8 cellular contexts compared by ENCODE assay signal in genomic region chr20:23350007-23350854, GRCh38. TPM values are rescaled to one million over a fixed set of nuclear protein-coding genes. Genes with fewer than 3 reads are reported as not detected.
DNase-seq lines count a peak whose midpoint lies in the region; ATAC-seq, FAIRE-seq and TF ChIP-seq lines count a peak whose summit lies in the region.

Gene NXT1, plus strand, starts transcription at chr20:23350791. Its CDS starts 3,251 bp downstream, at chr20:23354042.

- 0 out of 2 replicates have a peak, but pooled peaks have one; percentile 5 for TF ChIP-seq CTCF in Loucy (conservative IDR thresholded peaks at IDR 0.05; ENCODE audit: low read length)
- TF ChIP-seq CTCF in fibroblast of mammary gland (conservative IDR thresholded peaks at IDR 0.05; ENCODE audit: control insufficient read depth, insufficient read depth, low read depth, low read length): no peak
- no peak for TF ChIP-seq CTCF in natural killer cell (IDR thresholded peaks at IDR 0.05)

- peak within 1 kb of the TSS; percentile 85 for H2AFZ ChIP-seq in Loucy (ENCODE audit: low read length)

- no peaks in the 10 kb centered on the region for H3K27me3 ChIP-seq in Loucy (ENCODE audit: insufficient read depth, low read length, poor library complexity, severe bottlenecking)

- no peaks in the 10 kb centered on the region for H3K9me3 Mint-ChIP-seq in natural killer cell

- H3K4me1 ChIP-seq in Loucy (ENCODE audit: insufficient read depth, low read length, poor library complexity, severe bottlenecking): peaks cover 36% of the 10 kb centered on the region

- peak within 1 kb of the TSS; percentile 98 for H3K4me3 Mint-ChIP-seq in natural killer cell

- H3K36me3 Mint-ChIP-seq in natural killer cell: no peaks in the 10 kb centered on the region

- peak; percentile 78 to 92 (median 81) for ATAC-seq in natural killer cell

- no peaks in the 10 kb centered on the region for H3K9me3 ChIP-seq in Loucy (ENCODE audit: insufficient read depth, low read depth, low read length)

- no peak for FAIRE-seq in H54 (lab: Jason Lieb, UNC)

- peak within 1 kb of the TSS; percentile 79 for H3K4me2 ChIP-seq in Loucy (ENCODE audit: low read depth, low read length, poor library complexity, severe bottlenecking)

- peaks cover 10% of the 10 kb centered on the region; the same call in 1 of the 2 replicates for H3K36me3 ChIP-seq in Loucy (ENCODE audit: insufficient read depth, low read length)

- TF ChIP-seq POLR2A in H54 (IDR thresholded peaks at IDR 0.05; ENCODE audit: low read depth, low read length) (peak; percentile 68; the same call in 1 of the 2 replicates), Raji (IDR thresholded peaks at IDR 0.05; ENCODE audit: insufficient read depth, low read depth, low read length) (peak; percentile 78)

- H3K4me3 ChIP-seq in Loucy (ENCODE audit: low read length, poor library complexity, severe bottlenecking) (peak within 1 kb of the TSS; percentile 83), fibroblast of mammary gland (ENCODE audit: control insufficient read depth, low read depth, low read length) (peak within 1 kb of the TSS; percentile 76)

- no peaks in the 10 kb centered on the region for H3F3A ChIP-seq in Loucy (ENCODE audit: low read depth)

- peak within 1 kb of the TSS; percentile 93 for H3K9ac ChIP-seq in Loucy (ENCODE audit: low read depth, low read length, poor library complexity, severe bottlenecking)

- H3K9me2 ChIP-seq in Loucy (replicated peaks; ENCODE audit: low read depth, low read length): no peaks in the 10 kb centered on the region

- peak; percentile 99 for DNase-seq in EL
- peak; percentile 84 for DNase-seq in H54 (ENCODE audit: insufficient read length, low spot score)
- DNase-seq in activated T-helper 9 cell treated with anti-CD3 and anti-CD28 coated beads, Interleukin-2, amount 50 U/mL, for 16 hours (ENCODE audit: low read depth): peak; percentile 94
- DNase-seq in fibroblast of mammary gland (ENCODE audit: low read depth): peak; percentile 98
- peak; percentile 95 for DNase-seq in natural killer cell
- peak; percentile 94 for DNase-seq in stimulated activated naive CD4-positive, alpha-beta T cell treated with Interleukin-2 at 50 U/mL for 16 hours (lab: John Stamatoyannopoulos, UW)

- no peaks in the 10 kb centered on the region for H3K27me3 Mint-ChIP-seq in natural killer cell (ENCODE audit: low read depth in 2 of 2)

- H4K20me1 ChIP-seq in Loucy (ENCODE audit: insufficient read depth, low read length, poor library complexity, severe bottlenecking): peaks cover 35% of the 10 kb centered on the region

- H3K79me2 ChIP-seq in Loucy (ENCODE audit: insufficient read depth, low read length): peaks cover 51% of the 10 kb centered on the region

- H3K4me1 Mint-ChIP-seq in natural killer cell: peaks cover 26% of the 10 kb centered on the region in 2 donors

- intact Hi-C loops in natural killer cell (cut with micrococcal nuclease): loop anchor here (1.0 to 2.0 kb wide), 4 partner anchors 8 to 107 kb away; partner anchors contain the start of genes GZF1 and NAPB

- H3K27ac Mint-ChIP-seq in natural killer cell: peak within 1 kb of the TSS; percentile 100

RNA-seq across cellular contexts. Expression of gene NXT1, which starts in this region (rescaled TPM):
- 10 to 100 TPM; 47.4 to 61.8 (median 56.3) TPM for total RNA-seq in natural killer cell

Comparison
In these comparisons a context has a peak if more than half of its experiments do, and no peak if none do; other contexts are left out.
1. Peak in every context shown above with its lines: DNase-seq, ATAC-seq and H3K4me3 ChIP-seq.